ENCODE assay signal across 11 cellular contexts in genomic region chr3:191774485-191774884, GRCh38.
DNase-seq lines count a peak whose midpoint lies in the region; ATAC-seq and TF ChIP-seq lines count a peak whose summit lies in the region.
"Had no signal": no experiment of that assay in that cellular context is flagged by ENCODE, and none has a peak within 500 bp of the region (broad histone marks: within the 10 kb centered on the region; RNA-seq: fewer than 3 reads in every experiment).

No MANE protein-coding gene starts in this region.

- H3K4me3 ChIP-seq in PC-3 (ENCODE audit: low read length) (no peak overlapping the region), fibroblast of the aortic adventitia (ENCODE audit: low read depth, low read length) (no peak overlapping the region), skeletal muscle satellite cell (ENCODE audit: low read length) (no peak overlapping the region), mucosa of descending colon (no peak overlapping the region)
- H3K4me3 ChIP-seq: upper lobe of left lung had no signal

- H3K27ac ChIP-seq in PC-3 (ENCODE audit: low read length): no peak overlapping the region
- H3K27ac ChIP-seq: upper lobe of left lung had no signal

- H3K9ac ChIP-seq in PC-3 (ENCODE audit: low read length) (no peak overlapping the region), skeletal muscle satellite cell (ENCODE audit: low read depth, low read length) (peak overlapping the region; percentile 60)

- peak; percentile 89 for DNase-seq in H4 (ENCODE audit: low spot score)
- DNase-seq in PC-3: peak; percentile 54
- peak; percentile 41 for DNase-seq in fibroblast of the aortic adventitia (ENCODE audit: low read depth)
- no peak for DNase-seq in mucosa of descending colon
- no peak for DNase-seq in hippocampal formation (lab: John Stamatoyannopoulos, UW)
- DNase-seq: activated naive CD4-positive, alpha-beta T cell treated with anti-CD3 and anti-CD28 coated beads, Interleukin-2, amount 50 U/mL, for 16 hours; DMS 273 treated with DMSO at 0.1 percent for 48 hours; NCI-H345; upper lobe of left lung had no signal

- H4K20me1 ChIP-seq in PC-3 (ENCODE audit: low read length): no peaks in the 10 kb centered on the region

- CTCF ChIA-PET in PC-3 (lab: Charles Lee): no interaction called here

- intact Hi-C loops in PC-3 (cut with micrococcal nuclease) (no loop called here), mucosa of descending colon (cut with DNase I, micrococcal nuclease) (no loop called here)

- TF ChIP-seq CTCF in PC-3 (conservative IDR thresholded peaks at IDR 0.05; ENCODE audit: low read depth, low read length): no peak
- no peak for TF ChIP-seq CTCF in fibroblast of the aortic adventitia (IDR thresholded peaks at IDR 0.05; ENCODE audit: insufficient read depth, low read length)
- no peak for TF ChIP-seq CTCF in mucosa of descending colon (IDR thresholded peaks at IDR 0.05)

- no peaks in the 10 kb centered on the region for H3K9me3 ChIP-seq in PC-3 (ENCODE audit: low read length)
- no peaks in the 10 kb centered on the region for H3K9me3 ChIP-seq in skeletal muscle satellite cell (replicated peaks; ENCODE audit: low read length)
- H3K9me3 ChIP-seq in mucosa of descending colon: peaks cover 5% of the 10 kb centered on the region
- H3K9me3 ChIP-seq: upper lobe of left lung had no signal

- no peak overlapping the region for H3K4me2 ChIP-seq in PC-3 (ENCODE audit: low read length)
- no peak overlapping the region for H3K4me2 ChIP-seq in skeletal muscle satellite cell (ENCODE audit: low read length)

- H3F3A ChIP-seq in PC-3 (ENCODE audit: low read length, unreplicated experiment): no peaks in the 10 kb centered on the region

- no peaks in the 10 kb centered on the region; the same call in 1 of the 2 replicates for H3K4me1 ChIP-seq in PC-3 (ENCODE audit: insufficient read depth, low read length)
- peaks cover 27% of the 10 kb centered on the region for H3K4me1 ChIP-seq in skeletal muscle satellite cell (ENCODE audit: control insufficient read depth, insufficient read depth, low read length)
- H3K4me1 ChIP-seq in mucosa of descending colon (ENCODE audit: low read depth): no peaks in the 10 kb centered on the region
- H3K4me1 ChIP-seq: upper lobe of left lung had no signal

- POLR2A ChIA-PET in PC-3 (lab: Charles Lee; ENCODE audit: unreplicated experiment): no interaction called here

- H3K27me3 ChIP-seq in PC-3 (ENCODE audit: low read length): no peaks in the 10 kb centered on the region
- no peaks in the 10 kb centered on the region for H3K27me3 ChIP-seq in skeletal muscle satellite cell (ENCODE audit: control insufficient read depth, insufficient read depth, low read length)
- H3K27me3 ChIP-seq: upper lobe of left lung had no signal

- H3K36me3 ChIP-seq in PC-3 (ENCODE audit: low read depth, low read length): no peaks in the 10 kb centered on the region
- no peaks in the 10 kb centered on the region for H3K36me3 ChIP-seq in skeletal muscle satellite cell (ENCODE audit: insufficient read depth, low read length)
- H3K36me3 ChIP-seq in mucosa of descending colon (ENCODE audit: low read depth): no peaks in the 10 kb centered on the region
- H3K36me3 ChIP-seq: upper lobe of left lung had no signal

- H3K79me2 ChIP-seq in PC-3 (ENCODE audit: low read length): no peaks in the 10 kb centered on the region

- ATAC-seq in PC-3 (peak; percentile 37), GM19023 (IDR thresholded peaks at IDR 0.05; ENCODE audit: unreplicated experiment) (no peak), mucosa of descending colon (no peak)

- no TSS peak for BruUV-seq in PC-3 (replicated peaks; lab: Mats Ljungman, UMichigan)

- no peaks in the 10 kb centered on the region for H3K9me2 ChIP-seq in PC-3 (replicated peaks; ENCODE audit: low read length)

- H2AFZ ChIP-seq in PC-3 (ENCODE audit: low read length): 0 out of 2 replicates have a peak overlapping the region, but pooled peaks have one; percentile 34

Comparison
In these comparisons a context has a peak if more than half of its experiments do, and no peak if none do; other contexts are left out.
1. DNase-seq: peak in H4 (single experiment), PC-3 (single experiment) and fibroblast of the aortic adventitia (single experiment); none in mucosa of descending colon (0 of 3) and hippocampal formation (0 of 2).